ENCODE assay signal across 2 cellular contexts in the genomic region with DNA sequence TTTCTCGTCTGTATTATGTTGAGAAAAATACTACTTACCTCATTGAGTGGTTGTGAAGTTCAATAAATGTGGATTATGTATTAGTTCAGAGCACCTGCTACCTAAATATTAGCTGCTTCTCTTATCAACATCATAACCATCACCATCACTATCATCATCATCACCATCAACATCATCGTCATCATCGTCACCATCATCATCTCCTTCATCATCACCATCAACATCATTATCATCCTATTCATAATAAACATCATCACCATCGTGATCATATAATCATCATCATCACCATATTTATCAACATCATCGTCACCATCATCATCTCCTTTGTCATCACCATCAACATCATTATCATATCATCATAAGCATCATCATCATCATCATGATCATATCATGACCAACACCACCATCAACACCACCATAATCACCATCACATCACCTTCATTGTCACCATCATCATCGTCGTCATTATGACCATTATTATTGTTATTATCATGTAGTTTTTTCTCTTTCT.
TF ChIP-seq lines count a peak whose summit lies in the region.

No MANE protein-coding gene starts in this region.

TF ChIP-seq in GM12891, 5 proteins besides CTCF, POLR2A, EP300 and RAD21 (continued from another document):
- TF ChIP-seq POU2F2 (IDR thresholded peaks at IDR 0.05; ENCODE audit: low read depth, low read length) (no peak), SPI1 (IDR thresholded peaks at IDR 0.05; ENCODE audit: low read depth, low read length) (no peak), POLR2AphosphoS5 (IDR thresholded peaks at IDR 0.05; ENCODE audit: low read depth, low read length) (no peak), TAF1 (IDR thresholded peaks at IDR 0.05; ENCODE audit: low read depth, low read length) (no peak)

TF ChIP-seq in H1, 55 proteins besides CTCF, POLR2A, EP300 and RAD21 (continued from another document):
- TF ChIP-seq JUN (IDR thresholded peaks at IDR 0.05; ENCODE audit: low read depth, low read length), result no peak
- TF ChIP-seq, protein P1, sequence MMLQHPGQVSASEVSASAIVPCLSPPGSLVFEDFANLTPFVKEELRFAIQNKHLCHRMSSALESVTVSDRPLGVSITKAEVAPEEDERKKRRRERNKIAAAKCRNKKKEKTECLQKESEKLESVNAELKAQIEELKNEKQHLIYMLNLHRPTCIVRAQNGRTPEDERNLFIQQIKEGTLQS (IDR thresholded peaks at IDR 0.05; ENCODE audit: insufficient read depth, low read depth, low read length), result no peak
- TF ChIP-seq EGR1 (IDR thresholded peaks at IDR 0.05; ENCODE audit: borderline replicate concordance, low read depth, low read length), result no peak
- TF ChIP-seq GTF2F1 (IDR thresholded peaks at IDR 0.05; ENCODE audit: borderline replicate concordance, low read depth, low read length), result no peak
- TF ChIP-seq TAF1 (IDR thresholded peaks at IDR 0.05; ENCODE audit: low read depth, low read length), result no peak
- no peak for TF ChIP-seq BCL11A (IDR thresholded peaks at IDR 0.05; ENCODE audit: low read depth in 2 of 2, low read length in 2 of 2)
- TF ChIP-seq, protein P2, sequence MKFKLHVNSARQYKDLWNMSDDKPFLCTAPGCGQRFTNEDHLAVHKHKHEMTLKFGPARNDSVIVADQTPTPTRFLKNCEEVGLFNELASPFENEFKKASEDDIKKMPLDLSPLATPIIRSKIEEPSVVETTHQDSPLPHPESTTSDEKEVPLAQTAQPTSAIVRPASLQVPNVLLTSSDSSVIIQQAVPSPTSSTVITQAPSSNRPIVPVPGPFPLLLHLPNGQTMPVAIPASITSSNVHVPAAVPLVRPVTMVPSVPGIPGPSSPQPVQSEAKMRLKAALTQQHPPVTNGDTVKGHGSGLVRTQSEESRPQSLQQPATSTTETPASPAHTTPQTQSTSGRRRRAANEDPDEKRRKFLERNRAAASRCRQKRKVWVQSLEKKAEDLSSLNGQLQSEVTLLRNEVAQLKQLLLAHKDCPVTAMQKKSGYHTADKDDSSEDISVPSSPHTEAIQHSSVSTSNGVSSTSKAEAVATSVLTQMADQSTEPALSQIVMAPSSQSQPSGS (IDR thresholded peaks at IDR 0.05; ENCODE audit: low read length), result no peak
- no peak for TF ChIP-seq YY1 (IDR thresholded peaks at IDR 0.05; ENCODE audit: low read depth, low read length)
- no peak for TF ChIP-seq PHF8 (conservative IDR thresholded peaks at IDR 0.05; ENCODE audit: low read depth, low read length)
- TF ChIP-seq BACH1 (IDR thresholded peaks at IDR 0.05; ENCODE audit: low read length), result no peak
- no peak for TF ChIP-seq SUZ12 (IDR thresholded peaks at IDR 0.05; ENCODE audit: low read length)
- no peak for TF ChIP-seq TBP (IDR thresholded peaks at IDR 0.05; ENCODE audit: low read depth, low read length)
- TF ChIP-seq MAFK (IDR thresholded peaks at IDR 0.05; ENCODE audit: low read depth, low read length), result no peak
- TF ChIP-seq, protein P3, sequence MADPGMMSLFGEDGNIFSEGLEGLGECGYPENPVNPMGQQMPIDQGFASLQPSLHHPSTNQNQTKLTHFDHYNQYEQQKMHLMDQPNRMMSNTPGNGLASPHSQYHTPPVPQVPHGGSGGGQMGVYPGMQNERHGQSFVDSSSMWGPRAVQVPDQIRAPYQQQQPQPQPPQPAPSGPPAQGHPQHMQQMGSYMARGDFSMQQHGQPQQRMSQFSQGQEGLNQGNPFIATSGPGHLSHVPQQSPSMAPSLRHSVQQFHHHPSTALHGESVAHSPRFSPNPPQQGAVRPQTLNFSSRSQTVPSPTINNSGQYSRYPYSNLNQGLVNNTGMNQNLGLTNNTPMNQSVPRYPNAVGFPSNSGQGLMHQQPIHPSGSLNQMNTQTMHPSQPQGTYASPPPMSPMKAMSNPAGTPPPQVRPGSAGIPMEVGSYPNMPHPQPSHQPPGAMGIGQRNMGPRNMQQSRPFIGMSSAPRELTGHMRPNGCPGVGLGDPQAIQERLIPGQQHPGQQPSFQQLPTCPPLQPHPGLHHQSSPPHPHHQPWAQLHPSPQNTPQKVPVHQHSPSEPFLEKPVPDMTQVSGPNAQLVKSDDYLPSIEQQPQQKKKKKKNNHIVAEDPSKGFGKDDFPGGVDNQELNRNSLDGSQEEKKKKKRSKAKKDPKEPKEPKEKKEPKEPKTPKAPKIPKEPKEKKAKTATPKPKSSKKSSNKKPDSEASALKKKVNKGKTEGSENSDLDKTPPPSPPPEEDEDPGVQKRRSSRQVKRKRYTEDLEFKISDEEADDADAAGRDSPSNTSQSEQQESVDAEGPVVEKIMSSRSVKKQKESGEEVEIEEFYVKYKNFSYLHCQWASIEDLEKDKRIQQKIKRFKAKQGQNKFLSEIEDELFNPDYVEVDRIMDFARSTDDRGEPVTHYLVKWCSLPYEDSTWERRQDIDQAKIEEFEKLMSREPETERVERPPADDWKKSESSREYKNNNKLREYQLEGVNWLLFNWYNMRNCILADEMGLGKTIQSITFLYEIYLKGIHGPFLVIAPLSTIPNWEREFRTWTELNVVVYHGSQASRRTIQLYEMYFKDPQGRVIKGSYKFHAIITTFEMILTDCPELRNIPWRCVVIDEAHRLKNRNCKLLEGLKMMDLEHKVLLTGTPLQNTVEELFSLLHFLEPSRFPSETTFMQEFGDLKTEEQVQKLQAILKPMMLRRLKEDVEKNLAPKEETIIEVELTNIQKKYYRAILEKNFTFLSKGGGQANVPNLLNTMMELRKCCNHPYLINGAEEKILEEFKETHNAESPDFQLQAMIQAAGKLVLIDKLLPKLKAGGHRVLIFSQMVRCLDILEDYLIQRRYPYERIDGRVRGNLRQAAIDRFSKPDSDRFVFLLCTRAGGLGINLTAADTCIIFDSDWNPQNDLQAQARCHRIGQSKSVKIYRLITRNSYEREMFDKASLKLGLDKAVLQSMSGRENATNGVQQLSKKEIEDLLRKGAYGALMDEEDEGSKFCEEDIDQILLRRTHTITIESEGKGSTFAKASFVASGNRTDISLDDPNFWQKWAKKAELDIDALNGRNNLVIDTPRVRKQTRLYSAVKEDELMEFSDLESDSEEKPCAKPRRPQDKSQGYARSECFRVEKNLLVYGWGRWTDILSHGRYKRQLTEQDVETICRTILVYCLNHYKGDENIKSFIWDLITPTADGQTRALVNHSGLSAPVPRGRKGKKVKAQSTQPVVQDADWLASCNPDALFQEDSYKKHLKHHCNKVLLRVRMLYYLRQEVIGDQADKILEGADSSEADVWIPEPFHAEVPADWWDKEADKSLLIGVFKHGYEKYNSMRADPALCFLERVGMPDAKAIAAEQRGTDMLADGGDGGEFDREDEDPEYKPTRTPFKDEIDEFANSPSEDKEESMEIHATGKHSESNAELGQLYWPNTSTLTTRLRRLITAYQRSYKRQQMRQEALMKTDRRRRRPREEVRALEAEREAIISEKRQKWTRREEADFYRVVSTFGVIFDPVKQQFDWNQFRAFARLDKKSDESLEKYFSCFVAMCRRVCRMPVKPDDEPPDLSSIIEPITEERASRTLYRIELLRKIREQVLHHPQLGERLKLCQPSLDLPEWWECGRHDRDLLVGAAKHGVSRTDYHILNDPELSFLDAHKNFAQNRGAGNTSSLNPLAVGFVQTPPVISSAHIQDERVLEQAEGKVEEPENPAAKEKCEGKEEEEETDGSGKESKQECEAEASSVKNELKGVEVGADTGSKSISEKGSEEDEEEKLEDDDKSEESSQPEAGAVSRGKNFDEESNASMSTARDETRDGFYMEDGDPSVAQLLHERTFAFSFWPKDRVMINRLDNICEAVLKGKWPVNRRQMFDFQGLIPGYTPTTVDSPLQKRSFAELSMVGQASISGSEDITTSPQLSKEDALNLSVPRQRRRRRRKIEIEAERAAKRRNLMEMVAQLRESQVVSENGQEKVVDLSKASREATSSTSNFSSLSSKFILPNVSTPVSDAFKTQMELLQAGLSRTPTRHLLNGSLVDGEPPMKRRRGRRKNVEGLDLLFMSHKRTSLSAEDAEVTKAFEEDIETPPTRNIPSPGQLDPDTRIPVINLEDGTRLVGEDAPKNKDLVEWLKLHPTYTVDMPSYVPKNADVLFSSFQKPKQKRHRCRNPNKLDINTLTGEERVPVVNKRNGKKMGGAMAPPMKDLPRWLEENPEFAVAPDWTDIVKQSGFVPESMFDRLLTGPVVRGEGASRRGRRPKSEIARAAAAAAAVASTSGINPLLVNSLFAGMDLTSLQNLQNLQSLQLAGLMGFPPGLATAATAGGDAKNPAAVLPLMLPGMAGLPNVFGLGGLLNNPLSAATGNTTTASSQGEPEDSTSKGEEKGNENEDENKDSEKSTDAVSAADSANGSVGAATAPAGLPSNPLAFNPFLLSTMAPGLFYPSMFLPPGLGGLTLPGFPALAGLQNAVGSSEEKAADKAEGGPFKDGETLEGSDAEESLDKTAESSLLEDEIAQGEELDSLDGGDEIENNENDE (IDR thresholded peaks at IDR 0.05; ENCODE audit: insufficient replicate concordance, low read length), result no peak
